ENCODE assay signal across 9 cellular contexts in the genomic region with DNA sequence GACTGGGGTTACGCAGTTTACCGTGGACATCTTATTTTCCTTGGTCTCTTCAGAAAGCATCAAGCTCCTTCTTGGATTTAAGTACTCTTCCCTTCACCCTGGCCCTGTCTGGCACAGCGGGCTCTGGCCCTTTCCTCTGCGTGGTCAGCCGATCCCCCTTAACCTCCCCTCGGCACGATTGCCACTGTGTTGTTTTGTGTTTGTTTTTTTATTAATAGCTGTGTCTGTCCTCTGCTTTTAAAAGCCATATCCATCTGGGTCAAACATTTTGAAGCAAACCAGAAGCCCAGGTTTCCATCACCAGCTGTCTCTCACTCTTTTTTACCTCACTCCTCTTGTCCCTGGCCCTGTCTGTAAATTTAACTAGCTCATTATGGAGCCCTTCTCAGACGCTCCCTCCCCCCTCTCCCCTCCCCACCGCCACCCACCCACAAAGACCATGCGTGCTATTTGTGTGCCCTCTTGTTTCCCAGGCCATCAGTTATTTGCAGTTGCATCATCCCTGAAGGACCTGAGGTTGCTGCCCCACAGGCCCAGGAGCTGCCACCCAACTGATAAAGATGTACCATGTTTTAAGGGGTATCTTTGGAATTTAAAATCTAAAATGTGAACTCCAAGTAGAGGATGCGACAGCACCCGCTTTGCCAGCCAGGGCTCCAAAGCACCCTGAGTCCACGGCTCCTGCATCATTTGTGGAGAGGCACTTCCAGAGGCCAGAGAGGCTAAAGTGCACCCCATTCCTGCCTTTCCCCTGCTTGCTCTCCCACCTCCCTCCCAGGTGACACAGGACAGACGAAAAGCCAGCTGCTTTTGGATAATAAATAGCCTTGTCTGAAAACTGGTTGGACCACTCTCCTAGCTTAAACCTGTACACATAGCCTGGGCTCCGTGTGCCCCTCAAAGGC. TPM values are rescaled to one million over a fixed set of nuclear protein-coding genes. Genes with fewer than 3 reads are reported as not detected.
DNase-seq lines count a peak whose midpoint lies in the region; ATAC-seq and TF ChIP-seq lines count a peak whose summit lies in the region.
"Had no signal": no experiment of that assay in that cellular context is flagged by ENCODE, and none has a peak within 500 bp of the region (broad histone marks: within the 10 kb centered on the region; RNA-seq: fewer than 3 reads in every experiment).

No MANE protein-coding gene starts in this region.

- H3K36me3 ChIP-seq in GM23338 (ENCODE audit: insufficient read depth) (no peaks in the 10 kb centered on the region), rectal smooth muscle tissue (ENCODE audit: control insufficient read depth, insufficient read depth, low read length) (no peaks in the 10 kb centered on the region)

- TF ChIP-seq CTCF in GM23338 (conservative IDR thresholded peaks at IDR 0.05; ENCODE audit: low read depth in 2 of 2): no peak

- peak overlapping the region; percentile 23; the same call in 1 of the 2 replicates for H3K27ac Mint-ChIP-seq in GM23338
- H3K27ac Mint-ChIP-seq in central memory CD8-positive, alpha-beta T cell (ENCODE audit: low read depth): peak overlapping the region; percentile 100

- no peaks in the 10 kb centered on the region; the same call in 2 of the 3 replicates for H3K36me3 Mint-ChIP-seq in GM23338 (ENCODE audit: low read depth)
- peaks cover 64% of the 10 kb centered on the region for H3K36me3 Mint-ChIP-seq in central memory CD8-positive, alpha-beta T cell (ENCODE audit: insufficient read depth)

- DNase-seq in GM23338 (ENCODE audit: low spot score): no peak
- peak; percentile 66 to 84 for DNase-seq in NCI-H526 (lab: John Stamatoyannopoulos, UW)
- no peak for DNase-seq in central memory CD8-positive, alpha-beta T cell (ENCODE audit: low spot score in 2 of 2)
- DNase-seq in NCI-H187 (lab: John Stamatoyannopoulos, UW): no peak
- DNase-seq in hippocampal formation (lab: John Stamatoyannopoulos, UW): no peak
- DNase-seq in dermis blood vessel endothelial cell: no peak

- H3F3A ChIP-seq in GM23338 (replicated peaks; ENCODE audit: low read depth): peaks cover 9% of the 10 kb centered on the region

- peaks cover 54% of the 10 kb centered on the region for H3K4me1 Mint-ChIP-seq in GM23338
- H3K4me1 Mint-ChIP-seq in central memory CD8-positive, alpha-beta T cell: peaks cover 73% of the 10 kb centered on the region

- H3K27ac ChIP-seq in GM23338 (ENCODE audit: low read depth): no peak overlapping the region
- H3K27ac ChIP-seq in rectal smooth muscle tissue (ENCODE audit: low read depth, low read length): no peak overlapping the region

- H2AFZ ChIP-seq in GM23338: 0 out of 2 replicates have a peak overlapping the region, but pooled peaks have one; percentile 2

- H3K9ac ChIP-seq in rectal smooth muscle tissue (ENCODE audit: low read length): no peak overlapping the region

- peaks cover 3% of the 10 kb centered on the region; the same call in 2 of the 3 replicates for H3K9me3 Mint-ChIP-seq in GM23338
- no peaks in the 10 kb centered on the region for H3K9me3 Mint-ChIP-seq in central memory CD8-positive, alpha-beta T cell

- H4K20me1 ChIP-seq in GM23338 (replicated peaks; ENCODE audit: insufficient read depth): 0 out of 2 replicates have a peak, but pooled peaks cover 8% of the 10 kb centered on the region

- ATAC-seq in GM23338 (no peak), GM18498 (IDR thresholded peaks at IDR 0.05; ENCODE audit: unreplicated experiment) (no peak)
- ATAC-seq in central memory CD8-positive, alpha-beta T cell (replicated peaks; ENCODE audit: extremely low read depth, poor library complexity, severe bottlenecking): no peak
- ATAC-seq: Right ventricle myocardium inferior had no signal

- H3K27me3 ChIP-seq in GM23338 (ENCODE audit: insufficient read depth) (peaks cover 4% of the 10 kb centered on the region; the same call in 1 of the 2 replicates), rectal smooth muscle tissue (ENCODE audit: control insufficient read depth, insufficient read depth, low read length) (peaks cover 18% of the 10 kb centered on the region)

- H3K4me2 ChIP-seq in GM23338: peak overlapping the region; percentile 97

- no peaks in the 10 kb centered on the region for H3K9me2 ChIP-seq in GM23338 (ENCODE audit: insufficient read depth)

- H3K4me3 ChIP-seq in GM23338 (peak overlapping the region; percentile 79), rectal smooth muscle tissue (ENCODE audit: low read length) (peak overlapping the region; percentile 27)

- peaks cover 25% of the 10 kb centered on the region for H3K27me3 Mint-ChIP-seq in GM23338 (ENCODE audit: insufficient read depth, low read depth, poor library complexity)
- H3K27me3 Mint-ChIP-seq in central memory CD8-positive, alpha-beta T cell: no peaks in the 10 kb centered on the region

- H3K79me2 ChIP-seq in GM23338 (replicated peaks; ENCODE audit: insufficient read depth): peaks cover 75% of the 10 kb centered on the region

- H3K4me3 Mint-ChIP-seq in GM23338: peak overlapping the region; percentile 88
- H3K4me3 Mint-ChIP-seq in central memory CD8-positive, alpha-beta T cell: peak overlapping the region; percentile 99

- peaks cover 62% of the 10 kb centered on the region for H3K4me1 ChIP-seq in GM23338 (ENCODE audit: insufficient read depth)
- H3K4me1 ChIP-seq in rectal smooth muscle tissue (ENCODE audit: control insufficient read depth, insufficient read depth, low read length): no peaks in the 10 kb centered on the region

TF ChIP-seq in GM23338, 12 proteins besides CTCF, POLR2A, EP300 and RAD21 (continues in another document):
- TF ChIP-seq STAT1 (IDR thresholded peaks at IDR 0.05; ENCODE audit: unreplicated experiment): no peak
- TF ChIP-seq, protein P1, sequence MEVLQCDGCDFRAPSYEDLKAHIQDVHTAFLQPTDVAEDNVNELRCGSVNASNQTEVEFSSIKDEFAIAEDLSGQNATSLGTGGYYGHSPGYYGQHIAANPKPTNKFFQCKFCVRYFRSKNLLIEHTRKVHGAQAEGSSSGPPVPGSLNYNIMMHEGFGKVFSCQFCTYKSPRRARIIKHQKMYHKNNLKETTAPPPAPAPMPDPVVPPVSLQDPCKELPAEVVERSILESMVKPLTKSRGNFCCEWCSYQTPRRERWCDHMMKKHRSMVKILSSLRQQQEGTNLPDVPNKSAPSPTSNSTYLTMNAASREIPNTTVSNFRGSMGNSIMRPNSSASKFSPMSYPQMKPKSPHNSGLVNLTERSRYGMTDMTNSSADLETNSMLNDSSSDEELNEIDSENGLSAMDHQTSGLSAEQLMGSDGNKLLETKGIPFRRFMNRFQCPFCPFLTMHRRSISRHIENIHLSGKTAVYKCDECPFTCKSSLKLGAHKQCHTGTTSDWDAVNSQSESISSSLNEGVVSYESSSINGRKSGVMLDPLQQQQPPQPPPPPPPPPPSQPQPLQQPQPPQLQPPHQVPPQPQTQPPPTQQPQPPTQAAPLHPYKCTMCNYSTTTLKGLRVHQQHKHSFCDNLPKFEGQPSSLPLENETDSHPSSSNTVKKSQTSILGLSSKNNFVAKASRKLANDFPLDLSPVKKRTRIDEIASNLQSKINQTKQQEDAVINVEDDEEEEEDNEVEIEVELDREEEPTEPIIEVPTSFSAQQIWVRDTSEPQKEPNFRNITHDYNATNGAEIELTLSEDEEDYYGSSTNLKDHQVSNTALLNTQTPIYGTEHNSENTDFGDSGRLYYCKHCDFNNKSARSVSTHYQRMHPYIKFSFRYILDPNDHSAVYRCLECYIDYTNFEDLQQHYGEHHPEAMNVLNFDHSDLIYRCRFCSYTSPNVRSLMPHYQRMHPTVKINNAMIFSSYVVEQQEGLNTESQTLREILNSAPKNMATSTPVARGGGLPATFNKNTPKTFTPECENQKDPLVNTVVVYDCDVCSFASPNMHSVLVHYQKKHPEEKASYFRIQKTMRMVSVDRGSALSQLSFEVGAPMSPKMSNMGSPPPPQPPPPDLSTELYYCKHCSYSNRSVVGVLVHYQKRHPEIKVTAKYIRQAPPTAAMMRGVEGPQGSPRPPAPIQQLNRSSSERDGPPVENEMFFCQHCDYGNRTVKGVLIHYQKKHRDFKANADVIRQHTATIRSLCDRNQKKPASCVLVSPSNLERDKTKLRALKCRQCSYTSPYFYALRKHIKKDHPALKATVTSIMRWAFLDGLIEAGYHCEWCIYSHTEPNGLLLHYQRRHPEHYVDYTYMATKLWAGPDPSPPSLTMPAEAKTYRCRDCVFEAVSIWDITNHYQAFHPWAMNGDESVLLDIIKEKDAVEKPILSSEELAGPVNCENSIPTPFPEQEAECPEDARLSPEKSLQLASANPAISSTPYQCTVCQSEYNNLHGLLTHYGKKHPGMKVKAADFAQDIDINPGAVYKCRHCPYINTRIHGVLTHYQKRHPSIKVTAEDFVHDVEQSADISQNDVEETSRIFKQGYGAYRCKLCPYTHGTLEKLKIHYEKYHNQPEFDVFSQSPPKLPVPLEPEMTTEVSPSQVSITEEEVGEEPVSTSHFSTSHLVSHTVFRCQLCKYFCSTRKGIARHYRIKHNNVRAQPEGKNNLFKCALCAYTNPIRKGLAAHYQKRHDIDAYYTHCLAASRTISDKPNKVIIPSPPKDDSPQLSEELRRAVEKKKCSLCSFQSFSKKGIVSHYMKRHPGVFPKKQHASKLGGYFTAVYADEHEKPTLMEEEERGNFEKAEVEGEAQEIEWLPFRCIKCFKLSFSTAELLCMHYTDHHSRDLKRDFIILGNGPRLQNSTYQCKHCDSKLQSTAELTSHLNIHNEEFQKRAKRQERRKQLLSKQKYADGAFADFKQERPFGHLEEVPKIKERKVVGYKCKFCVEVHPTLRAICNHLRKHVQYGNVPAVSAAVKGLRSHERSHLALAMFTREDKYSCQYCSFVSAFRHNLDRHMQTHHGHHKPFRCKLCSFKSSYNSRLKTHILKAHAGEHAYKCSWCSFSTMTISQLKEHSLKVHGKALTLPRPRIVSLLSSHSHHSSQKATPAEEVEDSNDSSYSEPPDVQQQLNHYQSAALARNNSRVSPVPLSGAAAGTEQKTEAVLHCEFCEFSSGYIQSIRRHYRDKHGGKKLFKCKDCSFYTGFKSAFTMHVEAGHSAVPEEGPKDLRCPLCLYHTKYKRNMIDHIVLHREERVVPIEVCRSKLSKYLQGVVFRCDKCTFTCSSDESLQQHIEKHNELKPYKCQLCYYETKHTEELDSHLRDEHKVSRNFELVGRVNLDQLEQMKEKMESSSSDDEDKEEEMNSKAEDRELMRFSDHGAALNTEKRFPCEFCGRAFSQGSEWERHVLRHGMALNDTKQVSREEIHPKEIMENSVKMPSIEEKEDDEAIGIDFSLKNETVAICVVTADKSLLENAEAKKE (CRISPR knock-in tag; IDR thresholded peaks at IDR 0.05): no peak
- no peak for TF ChIP-seq EZH2 (IDR thresholded peaks at IDR 0.05; ENCODE audit: low read depth, unreplicated experiment)
- no peak for TF ChIP-seq NANOG (IDR thresholded peaks at IDR 0.05; ENCODE audit: borderline replicate concordance)

RNA-seq across cellular contexts. Expression of a gene that starts 3.9 kb away (rescaled TPM):
- total RNA-seq in GM23338 (2014; rRNA removed; shearing (Covaris generic)): 5.6 and 6.7 TPM in 2 replicates
- polyA plus RNA-seq in GM23338 (2016; fragmentation: Nextera tagmentation; extraction: Ambion mirVana): 2.4 and 2.7 TPM in 2 replicates
- under 0.01 and 0.05 TPM in 2 replicates for total RNA-seq in dermis blood vessel endothelial cell

Comparison
In these comparisons a context has a peak if more than half of its experiments do, and no peak if none do; other contexts are left out.
1. DNase-seq: peak in NCI-H526 (2 of 2); none in GM23338 (single experiment), central memory CD8-positive, alpha-beta T cell (0 of 2), NCI-H187 (0 of 2), hippocampal formation (0 of 2) and dermis blood vessel endothelial cell (single experiment).